13 cellular contexts compared by ENCODE assay signal in genomic region chr20:34334654-34335407, GRCh38. TPM values are rescaled to one million over a fixed set of nuclear protein-coding genes. Genes with fewer than 3 reads are reported as not detected.
DNase-seq lines count a peak whose midpoint lies in the region; ATAC-seq and TF ChIP-seq lines count a peak whose summit lies in the region.
"Had no signal": no experiment of that assay in that cellular context is flagged by ENCODE, and none has a peak within 500 bp of the region (broad histone marks: within the 10 kb centered on the region; RNA-seq: fewer than 3 reads in every experiment).

No MANE protein-coding gene starts in this region.

- H3K36me3 Mint-ChIP-seq in natural killer cell: no peaks in the 10 kb centered on the region
- no peaks in the 10 kb centered on the region for H3K36me3 Mint-ChIP-seq in natural killer cell treated with Interleukin-12 subunit alpha and Interleukin-12 subunit beta and Interleukin-15 and Interleukin-18, amount 100 ng/mL, for 72 hours
- H3K36me3 Mint-ChIP-seq in effector memory CD8-positive, alpha-beta T cell (ENCODE audit: insufficient read depth): peaks cover 3% of the 10 kb centered on the region
- no peaks in the 10 kb centered on the region for H3K36me3 Mint-ChIP-seq in mesothelial cell of epicardium
- H3K36me3 Mint-ChIP-seq: activated naive CD4-positive, alpha-beta T cell treated with anti-CD3 and anti-CD28 coated beads, Interleukin-2, amount 50 U/mL, for 24 hours had no signal

- H3K9me3 Mint-ChIP-seq in natural killer cell (no peaks in the 10 kb centered on the region), mesothelial cell of epicardium (no peaks in the 10 kb centered on the region)
- no peaks in the 10 kb centered on the region for H3K9me3 Mint-ChIP-seq in natural killer cell treated with Interleukin-12 subunit alpha and Interleukin-12 subunit beta and Interleukin-15 and Interleukin-18, amount 100 ng/mL, for 72 hours
- H3K9me3 Mint-ChIP-seq in effector memory CD8-positive, alpha-beta T cell: no peaks in the 10 kb centered on the region
- H3K9me3 Mint-ChIP-seq: activated naive CD4-positive, alpha-beta T cell treated with anti-CD3 and anti-CD28 coated beads, Interleukin-2, amount 50 U/mL, for 24 hours had no signal

- H3K27ac Mint-ChIP-seq in natural killer cell (peak overlapping the region; percentile 86 to 90), mesothelial cell of epicardium (peak overlapping the region; percentile 79)
- H3K27ac Mint-ChIP-seq in natural killer cell treated with Interleukin-12 subunit alpha and Interleukin-12 subunit beta and Interleukin-15 and Interleukin-18, amount 100 ng/mL, for 72 hours: peak overlapping the region in 1 of 2 donors; percentile 4
- peak overlapping the region; percentile 70 to 92 for H3K27ac Mint-ChIP-seq in effector memory CD8-positive, alpha-beta T cell
- H3K27ac Mint-ChIP-seq: activated naive CD4-positive, alpha-beta T cell treated with anti-CD3 and anti-CD28 coated beads, Interleukin-2, amount 50 U/mL, for 24 hours had no signal

- H3K4me3 Mint-ChIP-seq in natural killer cell (no peak overlapping the region), mesothelial cell of epicardium (no peak overlapping the region)
- H3K4me3 Mint-ChIP-seq in natural killer cell treated with Interleukin-12 subunit alpha and Interleukin-12 subunit beta and Interleukin-15 and Interleukin-18, amount 100 ng/mL, for 72 hours: no peak overlapping the region
- no peak overlapping the region for H3K4me3 Mint-ChIP-seq in effector memory CD8-positive, alpha-beta T cell
- H3K4me3 Mint-ChIP-seq: activated naive CD4-positive, alpha-beta T cell treated with anti-CD3 and anti-CD28 coated beads, Interleukin-2, amount 50 U/mL, for 24 hours had no signal

- no peaks in the 10 kb centered on the region for H3K27me3 ChIP-seq in brain microvascular endothelial cell (replicated peaks)

- in situ Hi-C loops in brain microvascular endothelial cell (cut with HindIII; ENCODE audit: low pct_ligation_motif_present, low sequenced_read_pairs): no loop called here

- no peak overlapping the region for H3K27ac ChIP-seq in brain microvascular endothelial cell

- DNase-seq in natural killer cell: no peak
- DNase-seq in natural killer cell treated with Interleukin-12 subunit alpha and Interleukin-12 subunit beta and Interleukin-15 and Interleukin-18, amount 100 ng/mL, for 72 hours (ENCODE audit: low spot score): no peak
- DNase-seq in effector memory CD8-positive, alpha-beta T cell: no peak
- DNase-seq in mesothelial cell of epicardium (ENCODE audit: low spot score in 2 of 2, unreplicated experiment in 2 of 2): no peak
- no peak for DNase-seq in KG1 (lab: John Stamatoyannopoulos, UW)
- no peak for DNase-seq in activated CD4-positive, CD25-positive, alpha-beta regulatory T cell (lab: John Stamatoyannopoulos, UW)
- DNase-seq in brain microvascular endothelial cell: no peak
- DNase-seq: DMS79 treated with DMSO at 0.1 percent for 48 hours; effector CD8-positive, alpha-beta T cell; NCI-H1436 treated with DMSO at 0.1 percent for 48 hours; stimulated activated naive CD4-positive, alpha-beta T cell had no signal

- no peak for TF ChIP-seq CTCF in natural killer cell (IDR thresholded peaks at IDR 0.05)
- no peak for TF ChIP-seq CTCF in mesothelial cell of epicardium (IDR thresholded peaks at IDR 0.05; ENCODE audit: unreplicated experiment)
- TF ChIP-seq CTCF in brain microvascular endothelial cell (IDR thresholded peaks at IDR 0.05; ENCODE audit: low read depth, low read length, missing control alignments): no peak

- H3K27me3 Mint-ChIP-seq in natural killer cell (ENCODE audit: low read depth in 2 of 2) (no peaks in the 10 kb centered on the region), mesothelial cell of epicardium (ENCODE audit: low read depth) (no peaks in the 10 kb centered on the region)
- no peaks in the 10 kb centered on the region for H3K27me3 Mint-ChIP-seq in natural killer cell treated with Interleukin-12 subunit alpha and Interleukin-12 subunit beta and Interleukin-15 and Interleukin-18, amount 100 ng/mL, for 72 hours
- no peaks in the 10 kb centered on the region for H3K27me3 Mint-ChIP-seq in effector memory CD8-positive, alpha-beta T cell
- H3K27me3 Mint-ChIP-seq: activated naive CD4-positive, alpha-beta T cell treated with anti-CD3 and anti-CD28 coated beads, Interleukin-2, amount 50 U/mL, for 24 hours had no signal

- no peaks in the 10 kb centered on the region for H3K36me3 ChIP-seq in brain microvascular endothelial cell (replicated peaks)

- H3K4me1 Mint-ChIP-seq in natural killer cell: peaks cover 21 to 53% of the 10 kb centered on the region in 2 donors
- H3K4me1 Mint-ChIP-seq in natural killer cell treated with Interleukin-12 subunit alpha and Interleukin-12 subunit beta and Interleukin-15 and Interleukin-18, amount 100 ng/mL, for 72 hours (ENCODE audit: low read depth in 2 of 2): peaks cover 20% of the 10 kb centered on the region in 2 donors
- peaks cover 21 to 37% of the 10 kb centered on the region in 2 donors for H3K4me1 Mint-ChIP-seq in effector memory CD8-positive, alpha-beta T cell (ENCODE audit: low read depth in 2 of 2)
- peaks cover 18% of the 10 kb centered on the region for H3K4me1 Mint-ChIP-seq in mesothelial cell of epicardium
- H3K4me1 Mint-ChIP-seq: activated naive CD4-positive, alpha-beta T cell treated with anti-CD3 and anti-CD28 coated beads, Interleukin-2, amount 50 U/mL, for 24 hours had no signal

- no peak for ATAC-seq in natural killer cell
- no peak for ATAC-seq in natural killer cell treated with Interleukin-12 subunit alpha and Interleukin-12 subunit beta and Interleukin-15 and Interleukin-18, amount 100 ng/mL, for 72 hours
- no peak for ATAC-seq in effector memory CD8-positive, alpha-beta T cell (replicated peaks)
- ATAC-seq in GM21381 (IDR thresholded peaks at IDR 0.05; ENCODE audit: unreplicated experiment): no peak

- intact Hi-C loops in natural killer cell (cut with micrococcal nuclease): no loop called here

- H3K4me3 ChIP-seq in brain microvascular endothelial cell (ENCODE audit: low read depth, low read length): no peak overlapping the region

RNA-seq across cellular contexts. Expression of gene ITCH, which starts 28.2 kb away (rescaled TPM):
- 100 to 1,000 TPM; 157 to 182 (median 163) TPM for total RNA-seq in natural killer cell
- total RNA-seq in natural killer cell treated with Interleukin-12 subunit alpha and Interleukin-12 subunit beta and Interleukin-15 and Interleukin-18, amount 100 ng/mL, for 72 hours: 10 to 100 TPM; 79.5 to 83.6 TPM
- total RNA-seq in mesothelial cell of epicardium: 54.3 to 62.2 TPM (median 60.2 TPM) in 3 replicates

RNA-seq across cellular contexts. Expression of gene AHCY, which starts 31.7 kb away (rescaled TPM):
- total RNA-seq in natural killer cell (1 to 10 TPM; 7.1 to 8.3 (median 7.7) TPM), mesothelial cell of epicardium (149 to 152 TPM (median 150 TPM) in 3 replicates)
- 100 to 1,000 TPM in 1 of 2 donors, 10 to 100 TPM in 1; 61.3 to 121 TPM for total RNA-seq in natural killer cell treated with Interleukin-12 subunit alpha and Interleukin-12 subunit beta and Interleukin-15 and Interleukin-18, amount 100 ng/mL, for 72 hours

Comparison
In these comparisons a context has a peak if more than half of its experiments do, and no peak if none do; other contexts are left out.
1. RNA of gene AHCY, which starts 31.7 kb away (total RNA-seq): 149 to 152 TPM in mesothelial cell of epicardium and 61.3 to 121 TPM in natural killer cell treated with Interleukin-12 subunit alpha and Interleukin-12 subunit beta and Interleukin-15 and Interleukin-18, amount 100 ng/mL, for 72 hours; 7.1 to 8.3 TPM in natural killer cell; every median in the first group is over 4 times any median in the second.